8 cellular contexts compared by ENCODE assay signal in genomic region chr19:41859618-41860418, GRCh38. TPM values are rescaled to one million over a fixed set of nuclear protein-coding genes. Genes with fewer than 3 reads are reported as not detected.
DNase-seq lines count a peak whose midpoint lies in the region; ATAC-seq and TF ChIP-seq lines count a peak whose summit lies in the region.

TSS of gene RPS19 (plus strand) at chr19:41860255. CDS start at chr19:41860775, 520 bp downstream.

- H3K79me2 ChIP-seq in OCI-LY1 (ENCODE audit: insufficient read depth, low read length), result peaks cover 42% of the 10 kb centered on the region

- H3K4me1 ChIP-seq in OCI-LY1 (ENCODE audit: insufficient read depth, low read length, severe bottlenecking), result peaks cover 48% of the 10 kb centered on the region
- peaks cover 35% of the 10 kb centered on the region for H3K4me1 ChIP-seq in mesodermal cell (ENCODE audit: control insufficient read depth, insufficient read depth, low read length, poor library complexity, severe bottlenecking)

- H3K27me3 ChIP-seq in OCI-LY1 (ENCODE audit: insufficient read depth, low read length), result no peaks in the 10 kb centered on the region

- H3K4me2 ChIP-seq in OCI-LY1 (ENCODE audit: low read length), result peak within 1 kb of the TSS; percentile 92

- in situ Hi-C loops in endometrial microvascular endothelial cells (cut with HindIII; ENCODE audit: inconsistent ontology term, low pct_unique_long_range_greater_than_20kb, low sequenced_read_pairs), result no loop called here

- H3K36me3 ChIP-seq in OCI-LY1 (ENCODE audit: insufficient read depth, low read length), result peaks cover 45% of the 10 kb centered on the region
- peaks cover 42% of the 10 kb centered on the region for H3K36me3 ChIP-seq in mesodermal cell (ENCODE audit: control insufficient read depth, insufficient read depth, low read length)

- 0% methylated on average over 42 to 62 of the region's 76 CpGs for WGBS in mesodermal cell (ENCODE audit: insufficient coverage in 2 of 2), 2 experiments

- H4K20me1 ChIP-seq in OCI-LY1 (ENCODE audit: insufficient read depth, low read length), result no peaks in the 10 kb centered on the region

- peak within 1 kb of the TSS; percentile 100 for H3K4me3 ChIP-seq in OCI-LY1 (ENCODE audit: low read depth, low read length, poor library complexity, severe bottlenecking)
- peak within 1 kb of the TSS; percentile 96 for H3K4me3 ChIP-seq in mesodermal cell (ENCODE audit: extremely low read depth, insufficient read depth, low read length, poor library complexity, severe bottlenecking)

- H3K9me2 ChIP-seq in OCI-LY1 (ENCODE audit: low read depth, low read length), result no peaks in the 10 kb centered on the region

- H2AFZ ChIP-seq in OCI-LY1 (ENCODE audit: low read length), result peak within 1 kb of the TSS; percentile 39

- peak within 1 kb of the TSS; percentile 100 for H3K9ac ChIP-seq in OCI-LY1 (ENCODE audit: low read length)

- no peaks in the 10 kb centered on the region for H3F3A ChIP-seq in OCI-LY1 (ENCODE audit: insufficient read depth, low read length)

- H3K9me3 ChIP-seq in OCI-LY1 (ENCODE audit: low read length) (no peaks in the 10 kb centered on the region), mesodermal cell (ENCODE audit: control insufficient read depth, low read length) (no peaks in the 10 kb centered on the region)

- 0 out of 2 replicates have a peak, but pooled peaks have one; percentile 7 for TF ChIP-seq CTCF in OCI-LY1 (IDR thresholded peaks at IDR 0.05; ENCODE audit: low read length)

- peak; percentile 74 for ATAC-seq in GM21515 (IDR thresholded peaks at IDR 0.05; ENCODE audit: unreplicated experiment)

- DNase-seq in DMS 273 treated with DMSO at 0.1 percent for 48 hours (lab: John Stamatoyannopoulos, UW) (peak; percentile 95), HuH-7 (ENCODE audit: low spot score) (peak; percentile 96)
- DNase-seq in activated CD8-positive, alpha-beta memory T cell treated with anti-CD3 and anti-CD28 coated beads, Interleukin-2, amount 50 U/mL, for 4 hours, result peak; percentile 98
- DNase-seq in stimulated activated CD8-positive, alpha-beta memory T cell treated with anti-CD3 and anti-CD28 coated beads, Interleukin-15, amount 100 ng/mL, for 4 hours (ENCODE audit: low read depth in 2 of 2), result peak; percentile 96

- peak within 1 kb of the TSS; percentile 92 for H3K27ac ChIP-seq in OCI-LY1 (ENCODE audit: low read depth, low read length, poor library complexity, severe bottlenecking)
- peak within 1 kb of the TSS; percentile 94 for H3K27ac ChIP-seq in mesodermal cell (ENCODE audit: low read depth, low read length, severe bottlenecking)

RNA-seq across cellular contexts. Expression of gene RPS19, which starts in this region (rescaled TPM):
- total RNA-seq in endometrial microvascular endothelial cells (ENCODE audit: inconsistent ontology term), result 1,714 TPM
- polyA plus RNA-seq in mesodermal cell (2013, experiment 1 of 2), result 4,713 TPM
- polyA plus RNA-seq in mesodermal cell (2013, experiment 2 of 2), result 4,147 TPM

Comparison
In these comparisons a context has a peak if more than half of its experiments do, and no peak if none do; other contexts are left out.
1. Peak in every context shown above with its lines: DNase-seq, ATAC-seq, H3K4me3 ChIP-seq and H3K27ac ChIP-seq.